In genomic region chr4:2008671-2008920, GRCh38 we compare ENCODE assay signal across 8 cellular contexts. TPM values are rescaled to one million over a fixed set of nuclear protein-coding genes. Genes with fewer than 3 reads are reported as not detected.
DNase-seq lines count a peak whose midpoint lies in the region; ATAC-seq, FAIRE-seq and TF ChIP-seq lines count a peak whose summit lies in the region.

No MANE protein-coding gene starts in this region.

- H3K27me3 ChIP-seq in gastrocnemius medialis = no peaks in the 10 kb centered on the region

- peaks cover 5% of the 10 kb centered on the region for H3K4me1 Mint-ChIP-seq in glutamatergic neuron (ENCODE audit: low read depth, unreplicated experiment)

- intact Hi-C loops in gastrocnemius medialis (cut with DNase I; ENCODE audit: low total_unique reads) = loop anchor here (2.0 to 10.0 kb wide), 5 partner anchors 138 to 994 kb away; partner anchors contain the start of genes FAM53A, FGFRL1, MXD4 and NSD2

- peaks cover 0 to 6% of the 10 kb centered on the region in 2 donors for H3K36me3 ChIP-seq in gastrocnemius medialis

- ATAC-seq in gastrocnemius medialis (peak; percentile 19 to 22), GM19328 (IDR thresholded peaks at IDR 0.05; ENCODE audit: unreplicated experiment) (no peak)

- no peaks in the 10 kb centered on the region for H3K36me3 Mint-ChIP-seq in glutamatergic neuron (ENCODE audit: unreplicated experiment)

- TF ChIP-seq POLR2A in GM12891 (IDR thresholded peaks at IDR 0.05; ENCODE audit: low read depth, low read length) (no peak), gastrocnemius medialis (IDR thresholded peaks at IDR 0.05) (no peak)

- H3K9me3 ChIP-seq in gastrocnemius medialis = no peaks in the 10 kb centered on the region

- peak overlapping the region; percentile 68 to 99 (median 90) for H3K4me3 ChIP-seq in gastrocnemius medialis

- H3K4me1 ChIP-seq in gastrocnemius medialis = peaks cover 18 to 23% of the 10 kb centered on the region in 2 donors

- DNase-seq in GM12891 (ENCODE audit: insufficient read length, low spot score) = no peak
- DNase-seq in glutamatergic neuron = no peak
- DNase-seq in gastrocnemius medialis = no peak
- DNase-seq in NCI-H2081 treated with DMSO at 0.1 percent for 48 hours (lab: John Stamatoyannopoulos, UW) = no peak
- no peak for DNase-seq in GM19240 (ENCODE audit: insufficient read length, low spot score)
- DNase-seq in stimulated activated CD8-positive, alpha-beta memory T cell treated with anti-CD3 and anti-CD28 coated beads, Interleukin-4, amount 100 ng/mL, for 48 hours = no peak

- FAIRE-seq in GM12891 (lab: Jason Lieb, UNC) = no peak

- TF ChIP-seq CTCF in VCaP (conservative IDR thresholded peaks at IDR 0.05) (no peak), glutamatergic neuron (IDR thresholded peaks at IDR 0.05; ENCODE audit: partially characterized antibody, unreplicated experiment) (no peak), gastrocnemius medialis (IDR thresholded peaks at IDR 0.05 in 4 of 5, conservative IDR thresholded peaks at IDR 0.05 in 1 of 5) (no peak)

- peak overlapping the region; percentile 94 for H3K4me3 Mint-ChIP-seq in glutamatergic neuron (ENCODE audit: unreplicated experiment)

- peaks cover 5% of the 10 kb centered on the region for H3K27me3 Mint-ChIP-seq in glutamatergic neuron (ENCODE audit: unreplicated experiment)

- H3K27ac Mint-ChIP-seq in glutamatergic neuron (ENCODE audit: unreplicated experiment) = peak overlapping the region; percentile 68

- in situ Hi-C loops in gastrocnemius medialis (cut with MboI; ENCODE audit: low sequenced_read_pairs in 4 of 4) = no loop called here

- H3K9me3 Mint-ChIP-seq in glutamatergic neuron (ENCODE audit: unreplicated experiment) = peaks cover 6% of the 10 kb centered on the region

- H3K27ac ChIP-seq in VCaP (peak overlapping the region; percentile 98), gastrocnemius medialis (peak overlapping the region; percentile 93 to 100 (median 98))

TF ChIP-seq in GM12891, 5 proteins besides CTCF, POLR2A, EP300 and RAD21:
- no peak for TF ChIP-seq POLR2AphosphoS5 (IDR thresholded peaks at IDR 0.05; ENCODE audit: low read depth, low read length)
- TF ChIP-seq POU2F2 (IDR thresholded peaks at IDR 0.05; ENCODE audit: low read depth, low read length) = 0 out of 2 replicates have a peak, but pooled peaks have one; percentile 51
- TF ChIP-seq PAX5 (IDR thresholded peaks at IDR 0.05; ENCODE audit: insufficient read depth, low read length, severe bottlenecking) = no peak

RNA-seq across cellular contexts. Expression of gene NELFA, which starts 0.2 kb away (rescaled TPM):
- 18.5 TPM for polyA plus RNA-seq in GM12891 (2012; ENCODE audit: low read depth, missing spikeins)
- total RNA-seq in glutamatergic neuron (ENCODE audit: unreplicated experiment) (39.6 TPM), gastrocnemius medialis (10 to 100 TPM in 3 of 4 donors, 1 to 10 TPM in 1; 8.1 to 21.1 (median 15.9) TPM)

RNA-seq across cellular contexts. Expression of gene NAT8L, which starts 50.5 kb away (rescaled TPM):
- polyA plus RNA-seq in GM12891 (2012; ENCODE audit: low read depth, missing spikeins) = 0.09 TPM
- 8.3 TPM for total RNA-seq in glutamatergic neuron (ENCODE audit: unreplicated experiment)
- total RNA-seq in gastrocnemius medialis = 1 to 10 TPM; 1.5 to 3.2 (median 1.8) TPM
